In genomic region chr4:102151696-102152095, GRCh38 we compare ENCODE assay signal across 34 cellular contexts.
"Had no signal": no experiment of that assay in that cellular context is flagged by ENCODE, and none has a peak within 500 bp of the region (broad histone marks: within the 10 kb centered on the region; RNA-seq: fewer than 3 reads in every experiment).

No MANE protein-coding gene starts in this region.

- H3K36me3 ChIP-seq: heart left ventricle, left lung, lower lobe of right lung, pancreas, prostate gland, sigmoid colon, stomach, thoracic aorta, tibial artery, upper lobe of right lung had no signal

- H3K27ac ChIP-seq: heart left ventricle, left lung, lower lobe of right lung, pancreas, prostate gland, sigmoid colon, stomach, thoracic aorta, tibial artery, upper lobe of right lung had no signal

- FAIRE-seq: islet of Langerhans, kidney, pancreas, small intestine, urothelium cell line had no signal

- H3K4me1 ChIP-seq: heart left ventricle, left lung, lower lobe of right lung, pancreas, prostate gland, sigmoid colon, stomach, tibial artery, upper lobe of right lung had no signal

- DNase-seq: heart left ventricle; hypothalamus; immature natural killer cell; kidney; left colon; left lung; lower lobe of right lung; mammary epithelial cell; mesenchymal stem cell; naive B cell; natural killer cell; nephron progenitor cell; nucleus accumbens; pancreas; posterior cingulate gyrus; retina; right cardiac atrium; sigmoid colon; small intestine; stimulated activated CD4-positive, alpha-beta T cell treated with anti-CD3 and anti-CD28 coated beads, Interleukin-1b, Interleukin-23, amount 100 ng/mL, for 48 hours; stimulated activated CD4-positive, alpha-beta T cell treated with anti-CD3 and anti-CD28 coated beads, Interleukin-2, amount 100 ng/mL, for 48 hours; stimulated activated CD4-positive, alpha-beta T cell treated with anti-CD3 and anti-CD28 coated beads, Interleukin-4, amount 100 ng/mL, for 4 hours; stimulated activated CD8-positive, alpha-beta memory T cell treated with anti-CD3 and anti-CD28 coated beads, Interleukin-4, amount 100 ng/mL, for 48 hours; stimulated activated naive B cell treated with anti-CD40 and anti-IgM and Interleukin-4, amounts not matched to agents 10 μg/mL and 1 μg/mL and 100 μg/mL, for 72 hours; stimulated activated naive CD8-positive, alpha-beta T cell treated with anti-CD3 and anti-CD28 coated beads, Interleukin-15, Interleukin-2, amounts not matched to agents 100 U/mL and 50 U/mL, for 24 hours; stomach; tibial artery; trophoblast cell; upper lobe of right lung had no signal

- H3K27me3 ChIP-seq: heart left ventricle, left lung, pancreas, sigmoid colon, stomach, tibial artery, upper lobe of right lung had no signal

- H3K4me3 Mint-ChIP-seq: immature natural killer cell; mesothelial cell of epicardium; naive B cell; natural killer cell; nephron progenitor cell; stimulated activated naive B cell treated with anti-CD40 and anti-IgM and Interleukin-4, amounts not matched to agents 10 μg/mL and 1 μg/mL and 100 μg/mL, for 72 hours had no signal

- H3K4me1 Mint-ChIP-seq: immature natural killer cell; naive B cell; natural killer cell; stimulated activated naive B cell treated with anti-CD40 and anti-IgM and Interleukin-4, amounts not matched to agents 10 μg/mL and 1 μg/mL and 100 μg/mL, for 72 hours had no signal

- H3K9me3 Mint-ChIP-seq: naive B cell; natural killer cell; nephron progenitor cell; stimulated activated naive B cell treated with anti-CD40 and anti-IgM and Interleukin-4, amounts not matched to agents 10 μg/mL and 1 μg/mL and 100 μg/mL, for 72 hours had no signal

- H3K4me3 ChIP-seq: heart left ventricle, left lung, lower lobe of right lung, pancreas, prostate gland, sigmoid colon, stomach, thoracic aorta, tibial artery, upper lobe of right lung had no signal

- H3K9me3 ChIP-seq: heart left ventricle, left lung, lower lobe of right lung, pancreas, prostate gland, sigmoid colon, stomach, thoracic aorta, tibial artery, upper lobe of right lung had no signal

- H3K27ac Mint-ChIP-seq: immature natural killer cell; mesothelial cell of epicardium; naive B cell; natural killer cell; stimulated activated naive B cell treated with anti-CD40 and anti-IgM and Interleukin-4, amounts not matched to agents 10 μg/mL and 1 μg/mL and 100 μg/mL, for 72 hours had no signal

- H3K27me3 Mint-ChIP-seq: naive B cell; stimulated activated naive B cell treated with anti-CD40 and anti-IgM and Interleukin-4, amounts not matched to agents 10 μg/mL and 1 μg/mL and 100 μg/mL, for 72 hours had no signal

- H3K36me3 Mint-ChIP-seq: immature natural killer cell; mesothelial cell of epicardium; naive B cell; natural killer cell; stimulated activated naive B cell treated with anti-CD40 and anti-IgM and Interleukin-4, amounts not matched to agents 10 μg/mL and 1 μg/mL and 100 μg/mL, for 72 hours had no signal

- ATAC-seq: heart left ventricle; left colon; left lung; lower lobe of right lung; natural killer cell; pancreas; right cardiac atrium; stimulated activated naive B cell treated with anti-CD40 and anti-IgM and Interleukin-4, amounts not matched to agents 10 μg/mL and 1 μg/mL and 100 μg/mL, for 72 hours; stimulated activated naive CD8-positive, alpha-beta T cell treated with anti-CD3 and anti-CD28 coated beads, Interleukin-15, Interleukin-2, amounts not matched to agents 100 U/mL and 50 U/mL, for 24 hours; upper lobe of right lung had no signal
